Comparison of ENCODE assay signal across 1 cellular context in the genomic region with DNA sequence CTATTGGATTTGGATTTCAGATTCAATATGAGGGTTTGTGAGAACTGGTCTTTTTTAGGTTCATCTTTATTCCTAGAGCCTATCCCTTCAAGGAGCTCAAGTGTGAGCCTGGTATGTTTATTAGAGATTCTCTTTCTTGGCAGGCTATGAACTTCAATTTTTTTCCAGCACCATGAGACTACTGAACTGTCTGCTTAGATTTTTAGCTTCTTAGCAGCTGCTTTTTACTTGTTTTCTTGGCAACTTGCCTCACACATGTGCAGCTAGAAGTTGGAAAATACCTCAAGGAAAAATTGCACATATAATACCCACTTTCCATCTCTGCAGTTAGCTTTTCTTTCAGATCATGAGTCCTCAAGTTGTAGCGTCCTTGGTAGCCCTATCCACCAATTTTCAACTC.
TF ChIP-seq lines count a peak whose summit lies in the region.

No MANE protein-coding gene starts in this region.

TF ChIP-seq in IMR-90, 13 proteins besides CTCF, POLR2A, EP300 and RAD21 (continued from another document):
- TF ChIP-seq CHD1 (IDR thresholded peaks at IDR 0.05; ENCODE audit: low read depth, low read length) (no peak), NFE2L2 (IDR thresholded peaks at IDR 0.05; ENCODE audit: low read depth, low read length) (no peak), CEBPB (IDR thresholded peaks at IDR 0.05; ENCODE audit: low read depth, low read length) (no peak), FOS (IDR thresholded peaks at IDR 0.05; ENCODE audit: low read depth, low read length) (no peak), BHLHE40 (IDR thresholded peaks at IDR 0.05; ENCODE audit: low read depth, low read length) (no peak), MXI1 (IDR thresholded peaks at IDR 0.05; ENCODE audit: borderline replicate concordance, low read depth, low read length) (no peak; the same call in 1 of the 2 replicates), SMC3 (IDR thresholded peaks at IDR 0.05; ENCODE audit: low read depth, low read length) (no peak), RFX5 (IDR thresholded peaks at IDR 0.05; ENCODE audit: low read depth, low read length) (no peak), MAZ (IDR thresholded peaks at IDR 0.05; ENCODE audit: borderline replicate concordance, low read depth, low read length) (no peak)
- TF ChIP-seq, protein P1, sequence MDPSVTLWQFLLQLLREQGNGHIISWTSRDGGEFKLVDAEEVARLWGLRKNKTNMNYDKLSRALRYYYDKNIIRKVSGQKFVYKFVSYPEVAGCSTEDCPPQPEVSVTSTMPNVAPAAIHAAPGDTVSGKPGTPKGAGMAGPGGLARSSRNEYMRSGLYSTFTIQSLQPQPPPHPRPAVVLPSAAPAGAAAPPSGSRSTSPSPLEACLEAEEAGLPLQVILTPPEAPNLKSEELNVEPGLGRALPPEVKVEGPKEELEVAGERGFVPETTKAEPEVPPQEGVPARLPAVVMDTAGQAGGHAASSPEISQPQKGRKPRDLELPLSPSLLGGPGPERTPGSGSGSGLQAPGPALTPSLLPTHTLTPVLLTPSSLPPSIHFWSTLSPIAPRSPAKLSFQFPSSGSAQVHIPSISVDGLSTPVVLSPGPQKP (IDR thresholded peaks at IDR 0.05; ENCODE audit: borderline replicate concordance, low read depth, low read length): no peak
- TF ChIP-seq, protein P2, sequence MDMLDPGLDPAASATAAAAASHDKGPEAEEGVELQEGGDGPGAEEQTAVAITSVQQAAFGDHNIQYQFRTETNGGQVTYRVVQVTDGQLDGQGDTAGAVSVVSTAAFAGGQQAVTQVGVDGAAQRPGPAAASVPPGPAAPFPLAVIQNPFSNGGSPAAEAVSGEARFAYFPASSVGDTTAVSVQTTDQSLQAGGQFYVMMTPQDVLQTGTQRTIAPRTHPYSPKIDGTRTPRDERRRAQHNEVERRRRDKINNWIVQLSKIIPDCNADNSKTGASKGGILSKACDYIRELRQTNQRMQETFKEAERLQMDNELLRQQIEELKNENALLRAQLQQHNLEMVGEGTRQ (IDR thresholded peaks at IDR 0.05; ENCODE audit: low read depth, low read length): no peak
